1 cellular context compared by ENCODE assay signal in genomic region chr1:104488296-104489015, GRCh38.
A peak's percentile ranks its signal among the peaks of the same experiment; 100 is the strongest.
TF ChIP-seq lines count a peak whose summit lies in the region.

No MANE protein-coding gene starts in this region.

TF ChIP-seq in H1, 55 proteins besides CTCF, POLR2A, EP300 and RAD21 (continued from another document):
- TF ChIP-seq CHD7 (IDR thresholded peaks at IDR 0.05; ENCODE audit: insufficient replicate concordance, low read length) (peak; percentile 72), POU5F1 (IDR thresholded peaks at IDR 0.05; ENCODE audit: low read depth, low read length) (peak; percentile 39; the same call in 1 of the 2 replicates), MAFK (IDR thresholded peaks at IDR 0.05; ENCODE audit: low read depth, low read length) (no peak)
TF ChIP-seq in H1: peak in this region for 5.
